In the genomic region with DNA sequence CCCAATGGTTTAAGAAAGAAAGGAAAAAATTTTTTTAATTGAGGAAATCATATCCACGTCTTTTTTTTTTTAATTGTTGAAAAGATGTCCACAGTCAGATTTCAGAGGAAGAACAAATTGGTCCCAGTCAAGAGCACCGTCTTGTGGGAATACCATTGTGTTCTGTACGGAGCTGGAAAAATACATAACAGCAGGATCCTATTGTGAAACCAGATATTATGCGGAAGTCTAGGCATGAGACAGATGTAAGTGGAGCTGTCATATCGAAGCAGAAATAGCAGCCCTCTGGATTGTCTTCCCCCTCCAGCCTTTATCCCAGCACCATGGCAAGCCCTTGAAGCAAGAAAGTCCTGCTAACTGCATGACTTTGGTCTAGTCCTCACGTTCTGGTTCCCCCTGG, we compare ENCODE assay signal across 30 cellular contexts.
"Had no signal": no experiment of that assay in that cellular context is flagged by ENCODE, and none has a peak within 500 bp of the region (broad histone marks: within the 10 kb centered on the region; RNA-seq: fewer than 3 reads in every experiment).

No MANE protein-coding gene starts in this region.

- H3K4me1 Mint-ChIP-seq: activated CD4-positive, alpha-beta T cell treated with anti-CD3 and anti-CD28 coated beads, Interleukin-2, amount 10 ng/mL, durations not matched to agents 24 days and 14 days; activated naive CD4-positive, alpha-beta T cell treated with anti-CD3 and anti-CD28 coated beads, Interleukin-2, amount 50 U/mL, for 24 hours; activated naive CD8-positive, alpha-beta T cell treated with anti-CD3 and anti-CD28 coated beads, Interleukin-2, amount 10 ng/mL, durations not matched to agents 7 days and 5 days; central memory CD8-positive, alpha-beta T cell had no signal

- H3K36me3 ChIP-seq: ascending aorta, cardiac muscle cell, colonic mucosa, SJCRH30 had no signal

- H3K4me1 ChIP-seq: ascending aorta, colonic mucosa, SJCRH30 had no signal

- H3K4me3 Mint-ChIP-seq: activated CD4-positive, alpha-beta T cell treated with anti-CD3 and anti-CD28 coated beads, Interleukin-2, amount 10 ng/mL, durations not matched to agents 24 days and 14 days; activated CD8-positive, alpha-beta T cell treated with anti-CD3 and anti-CD28 coated beads for 36 hours; activated naive CD4-positive, alpha-beta T cell treated with anti-CD3 and anti-CD28 coated beads, Interleukin-2, amount 50 U/mL, for 24 hours; activated naive CD8-positive, alpha-beta T cell treated with anti-CD3 and anti-CD28 coated beads, Interleukin-2, amount 10 ng/mL, durations not matched to agents 7 days and 5 days; activated T-cell treated with anti-CD3 and anti-CD28 coated beads, Interleukin-2, amount 50 U/mL, for 24 hours; central memory CD8-positive, alpha-beta T cell had no signal

- H3K36me3 Mint-ChIP-seq: activated naive CD4-positive, alpha-beta T cell treated with anti-CD3 and anti-CD28 coated beads, Interleukin-2, amount 50 U/mL, for 24 hours; activated naive CD8-positive, alpha-beta T cell treated with anti-CD3 and anti-CD28 coated beads, Interleukin-2, amount 10 ng/mL, durations not matched to agents 7 days and 5 days had no signal

- H3K9me3 Mint-ChIP-seq: activated CD4-positive, alpha-beta T cell treated with anti-CD3 and anti-CD28 coated beads, Interleukin-2, amount 10 ng/mL, durations not matched to agents 24 days and 14 days; activated CD8-positive, alpha-beta T cell treated with anti-CD3 and anti-CD28 coated beads for 36 hours; activated naive CD4-positive, alpha-beta T cell treated with anti-CD3 and anti-CD28 coated beads, Interleukin-2, amount 50 U/mL, for 24 hours; activated naive CD8-positive, alpha-beta T cell treated with anti-CD3 and anti-CD28 coated beads, Interleukin-2, amount 10 ng/mL, durations not matched to agents 7 days and 5 days; activated T-cell treated with anti-CD3 and anti-CD28 coated beads, Interleukin-2, amount 50 U/mL, for 24 hours; activated T-helper 2 cell treated with anti-CD3 and anti-CD28 coated beads, Interferon-gamma antibody, Interleukin-2, Interleukin-4, amounts not matched to agents 10 μg/mL and 5 μg/mL and 100 μg/mL, durations not matched to agents 14 hours and 24 hours and 36 hours; central memory CD8-positive, alpha-beta T cell had no signal

- DNase-seq: activated CD4-positive, alpha-beta T cell treated with anti-CD3 and anti-CD28 coated beads, Interleukin-2, amount 10 ng/mL, durations not matched to agents 24 days and 14 days; activated CD4-positive, alpha-beta T cell treated with anti-CD3 and anti-CD28 coated beads, Interleukin-2, amount 50 U/mL, for 4 hours; activated CD8-positive, alpha-beta T cell treated with anti-CD3 and anti-CD28 coated beads for 36 hours; activated gamma-delta T cell; activated naive CD4-positive, alpha-beta T cell treated with Interleukin-2 at 50 U/mL for 16 hours; activated naive CD8-positive, alpha-beta T cell treated with anti-CD3 and anti-CD28 coated beads, Interleukin-2, amount 10 ng/mL, durations not matched to agents 7 days and 5 days; activated T-cell treated with anti-CD3 and anti-CD28 coated beads, Interleukin-2, amount 50 U/mL, for 24 hours; amygdala; colonic mucosa; MM.1S; MV-4-11; NCI-H1105; NCI-H1417 treated with DMSO at 0.1 percent for 48 hours; NCI-H1930; NCI-H2081 treated with DMSO at 0.1 percent for 48 hours; NCI-H2171; NCI-H226; NCI-H510A; NCI-H526; SHP77; SJCRH30; T1000 had no signal

- H3K9ac ChIP-seq: KMS-11 had no signal

- H3K4me2 ChIP-seq: KMS-11 had no signal

- ATAC-seq: activated CD8-positive, alpha-beta T cell treated with anti-CD3 and anti-CD28 coated beads for 36 hours; Panc1 had no signal

- H3K27me3 ChIP-seq: ascending aorta, cardiac muscle cell, colonic mucosa, SJCRH30 had no signal

- H3K9me3 ChIP-seq: ascending aorta, colonic mucosa, SJCRH30 had no signal

- H3K4me3 ChIP-seq: ascending aorta, cardiac muscle cell, colonic mucosa, SJCRH30, SK-N-MC had no signal

- H3K27me3 Mint-ChIP-seq: activated CD4-positive, alpha-beta T cell treated with anti-CD3 and anti-CD28 coated beads, Interleukin-2, amount 10 ng/mL, durations not matched to agents 24 days and 14 days; activated naive CD4-positive, alpha-beta T cell treated with anti-CD3 and anti-CD28 coated beads, Interleukin-2, amount 50 U/mL, for 24 hours; activated T-cell treated with anti-CD3 and anti-CD28 coated beads, Interleukin-2, amount 50 U/mL, for 24 hours had no signal

- H3K27ac ChIP-seq: ascending aorta, cardiac muscle cell, colonic mucosa, KMS-11, SJCRH30, SK-N-MC had no signal

- H3K27ac Mint-ChIP-seq: activated CD4-positive, alpha-beta T cell treated with anti-CD3 and anti-CD28 coated beads, Interleukin-2, amount 10 ng/mL, durations not matched to agents 24 days and 14 days; activated CD8-positive, alpha-beta T cell treated with anti-CD3 and anti-CD28 coated beads for 36 hours; activated naive CD4-positive, alpha-beta T cell treated with anti-CD3 and anti-CD28 coated beads, Interleukin-2, amount 50 U/mL, for 24 hours; activated naive CD8-positive, alpha-beta T cell treated with anti-CD3 and anti-CD28 coated beads, Interleukin-2, amount 10 ng/mL, durations not matched to agents 7 days and 5 days; activated T-cell treated with anti-CD3 and anti-CD28 coated beads, Interleukin-2, amount 50 U/mL, for 24 hours; activated T-helper 2 cell treated with anti-CD3 and anti-CD28 coated beads, Interferon-gamma antibody, Interleukin-2, Interleukin-4, amounts not matched to agents 10 μg/mL and 5 μg/mL and 100 μg/mL, durations not matched to agents 14 hours and 24 hours and 36 hours had no signal
